ENCODE assay signal across 8 cellular contexts in the genomic region with DNA sequence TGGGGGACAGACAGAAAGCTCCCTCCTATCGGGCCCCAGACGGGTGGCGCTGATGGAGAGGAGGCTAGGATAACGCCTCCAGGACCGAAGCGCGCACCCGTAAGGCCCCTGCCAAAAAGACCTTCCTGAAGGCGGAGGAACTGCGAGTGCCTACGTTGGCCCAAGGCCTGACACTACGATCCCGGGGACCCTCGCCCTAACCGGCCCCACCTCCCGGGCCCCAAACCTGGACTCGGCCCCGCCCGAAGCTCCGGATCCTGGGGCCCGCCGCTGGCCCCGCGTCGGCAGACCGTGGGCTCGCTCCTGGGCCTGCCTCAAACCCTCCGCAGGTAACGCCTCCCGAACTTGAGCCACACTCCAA. TPM values are rescaled to one million over a fixed set of nuclear protein-coding genes. Genes with fewer than 3 reads are reported as not detected.
A peak's percentile ranks its signal among the peaks of the same experiment; 100 is the strongest.
DNase-seq lines count a peak whose midpoint lies in the region; TF ChIP-seq lines count a peak whose summit lies in the region.
"Not testable (repeated sequence)": the region's sequence is repeated elsewhere in the genome, so short reads cannot be mapped to it uniquely, and the experiment has no call there.

No MANE protein-coding gene starts in this region.

- H3K4me1 Mint-ChIP-seq in H9, result peaks cover 8 to 12% of the 10 kb centered on the region in 2 experiments
- peaks cover 22% of the 10 kb centered on the region for H3K4me1 Mint-ChIP-seq in activated T-helper 2 cell treated with anti-CD3 and anti-CD28 coated beads, Interferon-gamma antibody, Interleukin-2, Interleukin-4, amounts not matched to agents 10 μg/mL and 5 μg/mL and 100 μg/mL, durations not matched to agents 14 hours and 24 hours and 36 hours (ENCODE audit: low read depth)
- peaks cover 12% of the 10 kb centered on the region for H3K4me1 Mint-ChIP-seq in dendritic cell treated with granulocyte-macrophage colony-stimulating factor and Interleukin-4, amounts not matched to agents 40 ng/mL and 50 ng/mL, for 4 days (ENCODE audit: low read depth)

- H3K9me2 ChIP-seq in PC-9 (ENCODE audit: insufficient read depth), result not testable (repeated sequence)

- not testable (repeated sequence) for H2BK20ac ChIP-seq in H9 (ENCODE audit: low read depth, low read length, poor library complexity, severe bottlenecking)

- peaks cover 27% of the 10 kb centered on the region; the same call in 1 of the 2 replicates for H3F3A ChIP-seq in PC-9 (ENCODE audit: insufficient read depth, low read depth)

- not testable (repeated sequence) for H3K79me2 ChIP-seq in H9 (ENCODE audit: insufficient read depth, low read length)
- peaks cover 11% of the 10 kb centered on the region; the same call in 1 of the 2 replicates for H3K79me2 ChIP-seq in PC-9 (ENCODE audit: low read depth)

- not testable (repeated sequence) for BruUV-seq in PC-9 (replicated peaks; lab: Mats Ljungman, UMichigan)

- not testable (repeated sequence) for TF ChIP-seq CTCF in AG04450 (IDR thresholded peaks at IDR 0.05; ENCODE audit: low read depth, low read length); H9 (conservative IDR thresholded peaks at IDR 0.05); PC-9 (conservative IDR thresholded peaks at IDR 0.05); right atrium auricular region (IDR thresholded peaks at IDR 0.05)

- CTCF ChIA-PET in AG04450 (lab: Charles Lee), result not testable (repeated sequence)
- CTCF ChIA-PET in PC-9 (lab: Charles Lee), result interaction anchor here (0.6 kb wide), 1 partner anchor 1753 kb away, joined by 4 read pairs; no protein-coding TSS in a partner anchor

- peak overlapping the region; percentile 80 to 87 for H3K4me3 Mint-ChIP-seq in H9
- peak overlapping the region; percentile 76 for H3K4me3 Mint-ChIP-seq in activated T-helper 2 cell treated with anti-CD3 and anti-CD28 coated beads, Interferon-gamma antibody, Interleukin-2, Interleukin-4, amounts not matched to agents 10 μg/mL and 5 μg/mL and 100 μg/mL, durations not matched to agents 14 hours and 24 hours and 36 hours (ENCODE audit: low read depth)
- peak overlapping the region; percentile 84 for H3K4me3 Mint-ChIP-seq in dendritic cell treated with granulocyte-macrophage colony-stimulating factor and Interleukin-4, amounts not matched to agents 40 ng/mL and 50 ng/mL, for 4 days

- not testable (repeated sequence) for H2BK12ac ChIP-seq in H9 (ENCODE audit: insufficient read length, low read depth, low read length)

- not testable (repeated sequence) for H3K79me1 ChIP-seq in H9 (ENCODE audit: insufficient read depth, low read depth, low read length, poor library complexity, severe bottlenecking)

- not testable (repeated sequence) for H3K27ac Mint-ChIP-seq in H9
- peak overlapping the region; percentile 49 for H3K27ac Mint-ChIP-seq in activated T-helper 2 cell treated with anti-CD3 and anti-CD28 coated beads, Interferon-gamma antibody, Interleukin-2, Interleukin-4, amounts not matched to agents 10 μg/mL and 5 μg/mL and 100 μg/mL, durations not matched to agents 14 hours and 24 hours and 36 hours
- H3K27ac Mint-ChIP-seq in dendritic cell treated with granulocyte-macrophage colony-stimulating factor and Interleukin-4, amounts not matched to agents 40 ng/mL and 50 ng/mL, for 4 days, result peak overlapping the region; percentile 91

- not testable (repeated sequence) for H3K4me1 ChIP-seq in H9 (ENCODE audit: insufficient read depth, low read length); mucosa of rectum (ENCODE audit: control insufficient read depth in 2 of 2, insufficient read depth in 2 of 2, low read length in 2 of 2); skeletal muscle satellite cell (ENCODE audit: control insufficient read depth, insufficient read depth, low read length)
- H3K4me1 ChIP-seq in PC-9 (replicated peaks; ENCODE audit: insufficient read depth), result peaks cover 41% of the 10 kb centered on the region
- H3K4me1 ChIP-seq in right atrium auricular region, result peaks cover 0 to 12% of the 10 kb centered on the region in 2 donors

- POLR2A ChIA-PET in AG04450 (lab: Yijun Ruan, JAX), result not testable (repeated sequence)
- POLR2A ChIA-PET in PC-9 (lab: Charles Lee; ENCODE audit: unreplicated experiment), result interaction anchor here (0.6 kb wide), 1 partner anchor 1957 kb away, joined by 6 read pairs; no protein-coding TSS in a partner anchor

- not testable (repeated sequence) for H3K27me3 ChIP-seq in AG04450 (ENCODE audit: control insufficient read depth, insufficient read depth, low read length); H9 (ENCODE audit: insufficient read depth, low read length); PC-9 (ENCODE audit: insufficient read depth, low read depth); right atrium auricular region; mucosa of rectum (ENCODE audit: control insufficient read depth in 2 of 2, insufficient read depth in 2 of 2, low read length in 2 of 2); skeletal muscle satellite cell (ENCODE audit: control insufficient read depth, insufficient read depth, low read length)

- intact Hi-C loops in PC-9 (cut with micrococcal nuclease; ENCODE audit: unreplicated experiment), result loop anchor here (5.0 kb wide), 2 partner anchors 148 to 212 kb away; no protein-coding TSS in a partner anchor
- intact Hi-C loops in activated T-helper 2 cell treated with anti-CD3 and anti-CD28 coated beads, Interferon-gamma antibody, Interleukin-2, Interleukin-4, amounts not matched to agents 10 μg/mL and 5 μg/mL and 100 μg/mL, durations not matched to agents 14 hours and 24 hours and 36 hours (cut with micrococcal nuclease), result loop anchor here (10.0 kb wide), 1 partner anchor 151 kb away; no protein-coding TSS in a partner anchor
- intact Hi-C loops in dendritic cell treated with granulocyte-macrophage colony-stimulating factor and Interleukin-4, amounts not matched to agents 40 ng/mL and 50 ng/mL, for 4 days (cut with micrococcal nuclease), result not testable (repeated sequence)

- H2AFZ ChIP-seq in H9 (ENCODE audit: low read length), result not testable (repeated sequence)
- H2AFZ ChIP-seq in PC-9, result peak overlapping the region; percentile 86

- H3T11ph ChIP-seq in H9 (ENCODE audit: low read length), result not testable (repeated sequence)

- peak overlapping the region; percentile 57 for H3K27ac ChIP-seq in AG04450 (ENCODE audit: low read depth, low read length)
- not testable (repeated sequence) for H3K27ac ChIP-seq in H9 (ENCODE audit: insufficient read length, low read depth, low read length)
- H3K27ac ChIP-seq in PC-9, result peak overlapping the region; percentile 49
- peak overlapping the region; percentile 89 to 94 for H3K27ac ChIP-seq in right atrium auricular region
- peak overlapping the region; percentile 87 to 95 for H3K27ac ChIP-seq in mucosa of rectum (ENCODE audit: low read depth in 2 of 2, low read length in 2 of 2)

- H2AK5ac ChIP-seq in H9 (ENCODE audit: insufficient read length, low read length), result not testable (repeated sequence)

- not testable (repeated sequence) for H3K18ac ChIP-seq in H9 (ENCODE audit: insufficient read length, low read depth, low read length)

- H2BK120ac ChIP-seq in H9 (ENCODE audit: low read depth, low read length, poor library complexity, severe bottlenecking), result not testable (repeated sequence)

- not testable (repeated sequence) for H4K91ac ChIP-seq in H9 (ENCODE audit: insufficient read length, low read depth, low read length)

- DNase-seq in AG04450 (ENCODE audit: low read depth, low spot score); PC-9; activated T-helper 2 cell treated with anti-CD3 and anti-CD28 coated beads, Interferon-gamma antibody, Interleukin-2, Interleukin-4, amounts not matched to agents 10 μg/mL and 5 μg/mL and 100 μg/mL, durations not matched to agents 14 hours and 24 hours and 36 hours (ENCODE audit: low spot score); right atrium auricular region (ENCODE audit: low spot score): not testable (repeated sequence)
- DNase-seq in H9, result peak; percentile 49

- H3K4me2 ChIP-seq in H9 (ENCODE audit: insufficient read depth, insufficient read length, low read length), result peak overlapping the region; percentile 93
- peak overlapping the region; percentile 98 for H3K4me2 ChIP-seq in PC-9
- H3K4me2 ChIP-seq in skeletal muscle satellite cell (ENCODE audit: low read length), result peak overlapping the region; percentile 94

- not testable (repeated sequence) for H3K9me3 Mint-ChIP-seq in H9; activated T-helper 2 cell treated with anti-CD3 and anti-CD28 coated beads, Interferon-gamma antibody, Interleukin-2, Interleukin-4, amounts not matched to agents 10 μg/mL and 5 μg/mL and 100 μg/mL, durations not matched to agents 14 hours and 24 hours and 36 hours; dendritic cell treated with granulocyte-macrophage colony-stimulating factor and Interleukin-4, amounts not matched to agents 40 ng/mL and 50 ng/mL, for 4 days

- H3K36me3 ChIP-seq in PC-9 (ENCODE audit: low read depth); right atrium auricular region; mucosa of rectum (ENCODE audit: control insufficient read depth in 2 of 2, insufficient read depth in 2 of 2, low read length in 2 of 2); skeletal muscle satellite cell (ENCODE audit: insufficient read depth, low read length): not testable (repeated sequence)

- H3K27me3 Mint-ChIP-seq in H9 (ENCODE audit: low read depth); activated T-helper 2 cell treated with anti-CD3 and anti-CD28 coated beads, Interferon-gamma antibody, Interleukin-2, Interleukin-4, amounts not matched to agents 10 μg/mL and 5 μg/mL and 100 μg/mL, durations not matched to agents 14 hours and 24 hours and 36 hours (ENCODE audit: low read depth); dendritic cell treated with granulocyte-macrophage colony-stimulating factor and Interleukin-4, amounts not matched to agents 40 ng/mL and 50 ng/mL, for 4 days: not testable (repeated sequence)

- H3K9ac ChIP-seq in H9 (ENCODE audit: extremely low read depth, insufficient read length, low read length) (peak overlapping the region; percentile 7), mucosa of rectum (ENCODE audit: low read depth in 1 of 2, low read length in 2 of 2) (peak overlapping the region; percentile 47 to 88), skeletal muscle satellite cell (ENCODE audit: low read depth, low read length) (peak overlapping the region; percentile 89)

- not testable (repeated sequence) for H2BK5ac ChIP-seq in H9 (ENCODE audit: insufficient read length, low read length)

- not testable (repeated sequence) for H4K20me1 ChIP-seq in H9 (ENCODE audit: control insufficient read depth, insufficient read depth, insufficient read length); PC-9 (ENCODE audit: insufficient read depth)

- H3K56ac ChIP-seq in H9 (ENCODE audit: insufficient read length, low read depth, low read length), result not testable (repeated sequence)

- not testable (repeated sequence) for H3K14ac ChIP-seq in H9 (ENCODE audit: insufficient read depth, low read length)

- H4K8ac ChIP-seq in H9 (replicated peaks; ENCODE audit: insufficient read length, low read depth, low read length), result not testable (repeated sequence)

- not testable (repeated sequence) for H3K36me3 Mint-ChIP-seq in H9 (ENCODE audit: insufficient read depth in 1 of 3, low read depth in 3 of 3); activated T-helper 2 cell treated with anti-CD3 and anti-CD28 coated beads, Interferon-gamma antibody, Interleukin-2, Interleukin-4, amounts not matched to agents 10 μg/mL and 5 μg/mL and 100 μg/mL, durations not matched to agents 14 hours and 24 hours and 36 hours (ENCODE audit: low read depth); dendritic cell treated with granulocyte-macrophage colony-stimulating factor and Interleukin-4, amounts not matched to agents 40 ng/mL and 50 ng/mL, for 4 days (ENCODE audit: low read depth)

- H3K9me3 ChIP-seq in AG04450 (ENCODE audit: control insufficient read depth, insufficient read depth, low read length); H9 (ENCODE audit: control insufficient read depth, low read depth, low read length); PC-9 (ENCODE audit: insufficient read depth, low read depth); right atrium auricular region; mucosa of rectum (ENCODE audit: control insufficient read depth in 2 of 2, low read length in 2 of 2); skeletal muscle satellite cell (replicated peaks; ENCODE audit: low read length): not testable (repeated sequence)

- not testable (repeated sequence) for H3K4ac ChIP-seq in H9 (ENCODE audit: low read depth, low read length)

- H4K5ac ChIP-seq in H9 (ENCODE audit: insufficient read length, low read depth, low read length), result not testable (repeated sequence)

- H3K23me2 ChIP-seq in H9 (ENCODE audit: insufficient read length, low read depth, low read length, poor library complexity, severe bottlenecking), result not testable (repeated sequence)

- H2BK15ac ChIP-seq in H9 (ENCODE audit: low read depth, low read length), result not testable (repeated sequence)

- peak overlapping the region; percentile 65 for H3K4me3 ChIP-seq in AG04450 (ENCODE audit: low read depth, low read length)
- peak overlapping the region; percentile 85 for H3K4me3 ChIP-seq in PC-9
- H3K4me3 ChIP-seq in right atrium auricular region, result peak overlapping the region; percentile 79 to 80
- H3K4me3 ChIP-seq in mucosa of rectum (ENCODE audit: low read length in 2 of 2), result peak overlapping the region; percentile 67 to 71
- H3K4me3 ChIP-seq in skeletal muscle satellite cell (ENCODE audit: low read length), result peak overlapping the region; percentile 80

- WGBS in H9 (ENCODE audit: extremely low coverage, insufficient read length, low lambda C conversion rate), result no CpG with 5 or more reads among the region's 30 CpGs

- H3K23ac ChIP-seq in H9 (ENCODE audit: insufficient read length, low read depth, low read length), result not testable (repeated sequence)

RNA-seq across cellular contexts. Expression of a gene that starts 53.6 kb away (rescaled TPM):
- not detected in 2 replicates for polyA plus RNA-seq in AG04450 (2011; rRNA removed)
- not detected in 2 replicates for polyA minus RNA-seq in AG04450 (2011; rRNA and poly(A)+ RNA removed)
- total RNA-seq in H9 (2021) (not detected in 2 replicates), PC-9 (2021) (0.50 and 0.85 TPM in 2 replicates), right atrium auricular region (1 to 10 TPM; 3.9 to 4.7 TPM)
- total RNA-seq in activated T-helper 2 cell treated with anti-CD3 and anti-CD28 coated beads, Interferon-gamma antibody, Interleukin-2, Interleukin-4, amounts not matched to agents 10 μg/mL and 5 μg/mL and 100 μg/mL, durations not matched to agents 14 hours and 24 hours and 36 hours, result not detected in 2 replicates
- total RNA-seq in skeletal muscle satellite cell (2012; rRNA removed), result not detected in 2 replicates

Comparison
In these comparisons a context has a peak if more than half of its experiments do, and no peak if none do; other contexts are left out.
1. H3K9ac ChIP-seq: peak in every context shown above with its lines; median percentile 89 in skeletal muscle satellite cell; 68 in mucosa of rectum; 7 in H9.